8 cellular contexts compared by ENCODE assay signal in genomic region chr12:388012-388411, GRCh38. TPM values are rescaled to one million over a fixed set of nuclear protein-coding genes. Genes with fewer than 3 reads are reported as not detected.
DNase-seq lines count a peak whose midpoint lies in the region; ATAC-seq and TF ChIP-seq lines count a peak whose summit lies in the region.

No MANE protein-coding gene starts in this region.

- H3K27me3 ChIP-seq in cardiac muscle cell (no peaks in the 10 kb centered on the region), body of pancreas (no peaks in the 10 kb centered on the region), mesenchymal stem cell (ENCODE audit: control insufficient read depth in 1 of 2, insufficient read depth in 1 of 2, low read length in 2 of 2) (no peaks in the 10 kb centered on the region), uterus (no peaks in the 10 kb centered on the region)

- H2BK5ac ChIP-seq in mesenchymal stem cell (ENCODE audit: low read depth, low read length, poor library complexity, severe bottlenecking) = no peak overlapping the region

- H3K9me3 ChIP-seq in cardiac muscle cell (ENCODE audit: low read depth) (no peaks in the 10 kb centered on the region), body of pancreas (no peaks in the 10 kb centered on the region), mesenchymal stem cell (ENCODE audit: control insufficient read depth, low read length) (no peaks in the 10 kb centered on the region), uterus (no peaks in the 10 kb centered on the region)

- peak overlapping the region; percentile 67 for H3K4me2 ChIP-seq in mesenchymal stem cell (ENCODE audit: low read length, poor library complexity, severe bottlenecking)

- H3K27ac ChIP-seq in cardiac muscle cell (peak overlapping the region; percentile 98), body of pancreas (peak overlapping the region in 3 of 4 donors; percentile 75 to 93 (median 93)), mesenchymal stem cell (ENCODE audit: low read length, poor library complexity, severe bottlenecking) (no peak overlapping the region), uterus (peak overlapping the region; percentile 86 to 92)

- 2 to 4% methylated on average over 2 of the region's 2 CpGs for WGBS in body of pancreas, 2 donors
- WGBS in mesenchymal stem cell = 16% methylated on average over 2 of the region's 2 CpGs

- intact Hi-C loops in cardiac septum (cut with DNase I) = no loop called here
- intact Hi-C loops in body of pancreas (cut with DNase I) = no loop called here
- intact Hi-C loops in uterus (cut with DNase I; ENCODE audit: low total_unique reads) = no loop called here

- no peak overlapping the region for H3K23ac ChIP-seq in mesenchymal stem cell (ENCODE audit: low read length in 2 of 2)

- no peak for TF ChIP-seq POLR2A in body of pancreas (IDR thresholded peaks at IDR 0.05)
- TF ChIP-seq POLR2A in uterus (IDR thresholded peaks at IDR 0.05) = no peak

- H3K36me3 ChIP-seq in cardiac muscle cell = peaks cover 23% of the 10 kb centered on the region
- peaks cover 0 to 13% of the 10 kb centered on the region in 2 donors for H3K36me3 ChIP-seq in body of pancreas (replicated peaks in 1 of 2; ENCODE audit: insufficient read depth in 1 of 2, low read depth in 2 of 2)
- peaks cover 9 to 24% of the 10 kb centered on the region in 2 experiments for H3K36me3 ChIP-seq in mesenchymal stem cell (ENCODE audit: control insufficient read depth in 1 of 2, insufficient read depth in 2 of 2, low read depth in 1 of 2, low read length in 2 of 2)
- no peaks in the 10 kb centered on the region for H3K36me3 ChIP-seq in uterus

- H3K14ac ChIP-seq in mesenchymal stem cell (ENCODE audit: low read length in 2 of 2) = no peak overlapping the region

- ATAC-seq in body of pancreas (no peak), HG02973 (IDR thresholded peaks at IDR 0.05; ENCODE audit: unreplicated experiment) (no peak)

- H2BK120ac ChIP-seq in mesenchymal stem cell (ENCODE audit: low read depth, low read length) = no peak overlapping the region

- no peak overlapping the region for H2BK12ac ChIP-seq in mesenchymal stem cell (ENCODE audit: low read length in 2 of 2)

- H4K8ac ChIP-seq in mesenchymal stem cell (ENCODE audit: low read length) = no peak overlapping the region

- H3K4me3 ChIP-seq in cardiac muscle cell (peak overlapping the region; percentile 83), body of pancreas (peak overlapping the region in 1 of 2 donors; percentile 94), mesenchymal stem cell (ENCODE audit: insufficient read depth in 1 of 2, low read depth in 1 of 2, low read length in 2 of 2) (peak overlapping the region in 1 of 2 experiments; percentile 99), uterus (peak overlapping the region; percentile 57 to 92)

- H3K9ac ChIP-seq in mesenchymal stem cell (ENCODE audit: low read length) = peak overlapping the region; percentile 99

- peaks cover 16% of the 10 kb centered on the region for H3K4me1 ChIP-seq in cardiac muscle cell (ENCODE audit: low read depth)
- H3K4me1 ChIP-seq in body of pancreas = peaks cover 34% of the 10 kb centered on the region
- peaks cover 3% of the 10 kb centered on the region for H3K4me1 ChIP-seq in mesenchymal stem cell (ENCODE audit: control insufficient read depth, insufficient read depth, low read depth, low read length)
- peaks cover 3 to 5% of the 10 kb centered on the region in 2 donors for H3K4me1 ChIP-seq in uterus

- no peak overlapping the region for H2AK5ac ChIP-seq in mesenchymal stem cell (ENCODE audit: low read length, severe bottlenecking)

- DNase-seq in cardiac muscle cell (ENCODE audit: low read depth in 1 of 2, low spot score in 1 of 2) (no peak), cardiac septum (ENCODE audit: low spot score) (no peak), body of pancreas (no peak), mesenchymal stem cell (peak; percentile 33), uterus (no peak), NCI-H1092 (lab: John Stamatoyannopoulos, UW) (no peak), SIG-M5 treated with dmso at 0.1 percent for 504 hours (lab: John Stamatoyannopoulos, UW; ENCODE audit: unreplicated experiment) (no peak)

- no peak overlapping the region for H2BK15ac ChIP-seq in mesenchymal stem cell (ENCODE audit: low read depth, poor library complexity, severe bottlenecking)

- no peak overlapping the region for H3K18ac ChIP-seq in mesenchymal stem cell (ENCODE audit: low read depth in 1 of 2, low read length in 2 of 2)

- H3K4ac ChIP-seq in mesenchymal stem cell (ENCODE audit: low read depth in 1 of 2, low read length in 2 of 2) = no peak overlapping the region

- no peak overlapping the region for H2AFZ ChIP-seq in mesenchymal stem cell (ENCODE audit: low read depth, low read length)

- TF ChIP-seq CTCF in cardiac muscle cell (IDR thresholded peaks at IDR 0.05; ENCODE audit: low read depth, low read length) (no peak), body of pancreas (IDR thresholded peaks at IDR 0.05) (no peak), uterus (IDR thresholded peaks at IDR 0.05) (no peak)

- peaks cover 6% of the 10 kb centered on the region for H3K79me1 ChIP-seq in mesenchymal stem cell (replicated peaks; ENCODE audit: low read length, poor library complexity, severe bottlenecking)

- no peak overlapping the region for H4K91ac ChIP-seq in mesenchymal stem cell (ENCODE audit: low read length)

RNA-seq across cellular contexts. Expression of gene KDM5A, which starts 1.1 kb away (rescaled TPM):
- total RNA-seq in cardiac muscle cell (36.3 and 36.4 TPM in 2 replicates), cardiac septum (35.3 TPM), body of pancreas (10 to 100 TPM; 24.4 to 67.6 TPM), uterus (10 to 100 TPM; 12.1 to 97.5 (median 50.5) TPM)
- 41.1 and 46.0 TPM in 2 replicates for polyA plus RNA-seq in cardiac muscle cell
- 30.0 TPM for polyA plus RNA-seq in mesenchymal stem cell (2013, experiment 1 of 2)
- 26.8 TPM for polyA plus RNA-seq in mesenchymal stem cell (2013, experiment 2 of 2)

RNA-seq across cellular contexts. Expression of gene CCDC77, which starts 13.4 kb away (rescaled TPM):
- 7.3 and 7.6 TPM in 2 replicates for total RNA-seq in cardiac muscle cell
- polyA plus RNA-seq in cardiac muscle cell = 11.0 and 13.0 TPM in 2 replicates
- 2.2 TPM for total RNA-seq in cardiac septum
- 1 to 10 TPM; 2.9 to 4.9 TPM for total RNA-seq in body of pancreas
- polyA plus RNA-seq in mesenchymal stem cell (2013, experiment 1 of 2) = 4.8 TPM
- polyA plus RNA-seq in mesenchymal stem cell (2013, experiment 2 of 2) = 6.6 TPM
- 10 to 100 TPM in 1 of 4 donors, 1 to 10 TPM in 3; 2.9 to 17.5 (median 5.8) TPM for total RNA-seq in uterus
